Comparison of ENCODE assay signal across 14 cellular contexts in genomic region chr7:1431644-1432380, GRCh38. TPM values are rescaled to one million over a fixed set of nuclear protein-coding genes. Genes with fewer than 3 reads are reported as not detected.
DNase-seq lines count a peak whose midpoint lies in the region; ATAC-seq lines count a peak whose summit lies in the region.
"Had no signal": no experiment of that assay in that cellular context is flagged by ENCODE, and none has a peak within 500 bp of the region (broad histone marks: within the 10 kb centered on the region; RNA-seq: fewer than 3 reads in every experiment).

No MANE protein-coding gene starts in this region.

- peak overlapping the region; percentile 96 for H2AK5ac ChIP-seq in neuronal stem cell (ENCODE audit: low read depth, low read length)

- no peaks in the 10 kb centered on the region for H3K79me1 ChIP-seq in neuronal stem cell (ENCODE audit: low read depth, low read length)

- H3K4me1 Mint-ChIP-seq in activated CD8-positive, alpha-beta T cell treated with anti-CD3 and anti-CD28 coated beads, Interleukin-2, amount 10 ng/mL, durations not matched to agents 7 days and 5 days (ENCODE audit: low read depth), result peaks cover 4% of the 10 kb centered on the region
- peaks cover 2% of the 10 kb centered on the region for H3K4me1 Mint-ChIP-seq in activated T-cell treated with anti-CD3 and anti-CD28 coated beads, Interleukin-2, amount 50 U/mL, for 24 hours (ENCODE audit: low read depth)

- peak overlapping the region; percentile 82 for H3K14ac ChIP-seq in neuronal stem cell (ENCODE audit: low read length)

- no peak overlapping the region for H3K9ac ChIP-seq in neuronal stem cell (ENCODE audit: low read depth, low read length, poor library complexity)

- H3K27me3 ChIP-seq in neuronal stem cell (ENCODE audit: control insufficient read depth in 3 of 3, insufficient read depth in 3 of 3, low read depth in 1 of 3, low read length in 3 of 3), result peaks cover 0 to 35% (median 4%) of the 10 kb centered on the region in 3 experiments

- peak; percentile 17 for ATAC-seq in activated CD8-positive, alpha-beta T cell treated with anti-CD3 and anti-CD28 coated beads, Interleukin-2, amount 10 ng/mL, durations not matched to agents 7 days and 5 days

- no peaks in the 10 kb centered on the region for H3K36me3 ChIP-seq in neuronal stem cell (replicated peaks in 1 of 2; ENCODE audit: control insufficient read depth in 2 of 2, insufficient read depth in 2 of 2, low read length in 2 of 2)
- H3K36me3 ChIP-seq: WERI-Rb-1 had no signal

- H4K91ac ChIP-seq in neuronal stem cell (ENCODE audit: low read depth, low read length, poor library complexity), result no peak overlapping the region

- H3K27ac ChIP-seq in neuronal stem cell (replicated peaks; ENCODE audit: low read length), result no peak overlapping the region
- H3K27ac ChIP-seq: WERI-Rb-1 had no signal

- peak overlapping the region; percentile 53 for H2BK5ac ChIP-seq in neuronal stem cell (ENCODE audit: low read length)

- peaks cover 4% of the 10 kb centered on the region for H3K27me3 Mint-ChIP-seq in activated CD8-positive, alpha-beta T cell treated with anti-CD3 and anti-CD28 coated beads, Interleukin-2, amount 10 ng/mL, durations not matched to agents 7 days and 5 days (ENCODE audit: low read depth)
- H3K27me3 Mint-ChIP-seq in activated T-cell treated with anti-CD3 and anti-CD28 coated beads, Interleukin-2, amount 50 U/mL, for 24 hours, result peaks cover 9% of the 10 kb centered on the region
- H3K27me3 Mint-ChIP-seq: CD4-positive, CD25-positive, alpha-beta regulatory T cell had no signal

- H2BK120ac ChIP-seq in neuronal stem cell (ENCODE audit: low read depth, low read length), result no peak overlapping the region

- H3K18ac ChIP-seq in neuronal stem cell (ENCODE audit: low read length), result peak overlapping the region; percentile 80

- peak overlapping the region; percentile 85 for H2BK15ac ChIP-seq in neuronal stem cell (ENCODE audit: low read length)

- no peaks in the 10 kb centered on the region for H3K9me3 ChIP-seq in neuronal stem cell (replicated peaks in 1 of 2; ENCODE audit: control insufficient read depth in 2 of 2, insufficient read depth in 1 of 2, low read depth in 1 of 2, low read length in 2 of 2)

- H4K8ac ChIP-seq in neuronal stem cell (ENCODE audit: low read depth, low read length), result no peak overlapping the region

- no peak overlapping the region for H3K4me2 ChIP-seq in neuronal stem cell (ENCODE audit: insufficient read depth, low read length, poor library complexity, severe bottlenecking)

- no peak overlapping the region for H2AFZ ChIP-seq in neuronal stem cell (ENCODE audit: low read length)

- H3K27ac Mint-ChIP-seq in activated CD8-positive, alpha-beta T cell treated with anti-CD3 and anti-CD28 coated beads, Interleukin-2, amount 10 ng/mL, durations not matched to agents 7 days and 5 days, result no peak overlapping the region
- H3K27ac Mint-ChIP-seq in activated T-cell treated with anti-CD3 and anti-CD28 coated beads, Interleukin-2, amount 50 U/mL, for 24 hours, result no peak overlapping the region
- H3K27ac Mint-ChIP-seq: IgD-negative memory B cell; T-helper 1 cell treated with Interleukin-12 subunit alpha and Interleukin-12 subunit beta and Interleukin-4 antibody, amounts not matched to agents 30 μg/mL and 1 μg/mL, for 36 hours had no signal

- DNase-seq in NCI-H345 (lab: John Stamatoyannopoulos, UW) (peak; percentile 33), NCI-H345 treated with DMSO at 0.1 percent for 48 hours (lab: John Stamatoyannopoulos, UW; ENCODE audit: unreplicated experiment) (no peak), HPDE6-E6E7 (ENCODE audit: extremely low spot score) (peak; percentile 19), neuronal stem cell (ENCODE audit: low spot score) (no peak), NCI-H82 treated with DMSO at 0.1 percent for 48 hours (lab: John Stamatoyannopoulos, UW; ENCODE audit: unreplicated experiment) (no peak), NCI-H510A treated with DMSO at 0.1 percent for 48 hours (lab: John Stamatoyannopoulos, UW) (no peak)
- DNase-seq in activated CD8-positive, alpha-beta T cell treated with anti-CD3 and anti-CD28 coated beads, Interleukin-2, amount 10 ng/mL, durations not matched to agents 7 days and 5 days, result no peak
- DNase-seq in activated T-cell treated with anti-CD3 and anti-CD28 coated beads, Interleukin-2, amount 50 U/mL, for 24 hours, result no peak

- H3K4me3 ChIP-seq in neuronal stem cell (ENCODE audit: low read length in 2 of 2), result no peak overlapping the region

- H3K4me3 Mint-ChIP-seq in activated CD8-positive, alpha-beta T cell treated with anti-CD3 and anti-CD28 coated beads, Interleukin-2, amount 10 ng/mL, durations not matched to agents 7 days and 5 days, result no peak overlapping the region
- H3K4me3 Mint-ChIP-seq in activated T-cell treated with anti-CD3 and anti-CD28 coated beads, Interleukin-2, amount 50 U/mL, for 24 hours, result no peak overlapping the region
- H3K4me3 Mint-ChIP-seq: IgD-negative memory B cell; neural crest cell; T-helper 1 cell treated with Interleukin-12 subunit alpha and Interleukin-12 subunit beta and Interleukin-4 antibody, amounts not matched to agents 30 μg/mL and 1 μg/mL, for 36 hours; type B pancreatic cell had no signal

- CTCF ChIA-PET in activated CD8-positive, alpha-beta T cell treated with anti-CD3 and anti-CD28 coated beads, Interleukin-2, amount 10 ng/mL, durations not matched to agents 7 days and 5 days (lab: Charles Lee), result interaction anchor here (0.7 to 2.7 kb wide), 15 partner anchors 9 to 295 kb away, joined by 3 to 21 read pairs (median 5); no protein-coding TSS in a partner anchor

- WGBS in neuronal stem cell (ENCODE audit: extremely low coverage in 2 of 2, insufficient read length in 2 of 2, insufficient replicate concordance in 1 of 2), 2 donors, result no CpG with 5 or more reads among the region's 22 CpGs

- H3K36me3 Mint-ChIP-seq in activated CD8-positive, alpha-beta T cell treated with anti-CD3 and anti-CD28 coated beads, Interleukin-2, amount 10 ng/mL, durations not matched to agents 7 days and 5 days (ENCODE audit: low read depth), result no peaks in the 10 kb centered on the region
- H3K36me3 Mint-ChIP-seq in activated T-cell treated with anti-CD3 and anti-CD28 coated beads, Interleukin-2, amount 50 U/mL, for 24 hours (ENCODE audit: low read depth), result no peaks in the 10 kb centered on the region
- H3K36me3 Mint-ChIP-seq: CD4-positive, CD25-positive, alpha-beta regulatory T cell; IgD-negative memory B cell; type B pancreatic cell had no signal

- POLR2A ChIA-PET in activated CD8-positive, alpha-beta T cell treated with anti-CD3 and anti-CD28 coated beads, Interleukin-2, amount 10 ng/mL, durations not matched to agents 7 days and 5 days (lab: Charles Lee), result no interaction called here

- peak overlapping the region; percentile 41 for H2BK12ac ChIP-seq in neuronal stem cell (ENCODE audit: low read length)

- H3K9me3 Mint-ChIP-seq in activated CD8-positive, alpha-beta T cell treated with anti-CD3 and anti-CD28 coated beads, Interleukin-2, amount 10 ng/mL, durations not matched to agents 7 days and 5 days (ENCODE audit: insufficient read depth), result no peaks in the 10 kb centered on the region
- H3K9me3 Mint-ChIP-seq in activated T-cell treated with anti-CD3 and anti-CD28 coated beads, Interleukin-2, amount 50 U/mL, for 24 hours, result no peaks in the 10 kb centered on the region
- H3K9me3 Mint-ChIP-seq: CD4-positive, CD25-positive, alpha-beta regulatory T cell; IgD-negative memory B cell; neural crest cell; T-helper 1 cell treated with Interleukin-12 subunit alpha and Interleukin-12 subunit beta and Interleukin-4 antibody, amounts not matched to agents 30 μg/mL and 1 μg/mL, for 36 hours; type B pancreatic cell had no signal

- H3K4me1 ChIP-seq in neuronal stem cell (ENCODE audit: control insufficient read depth in 2 of 2, insufficient read depth in 1 of 2, low read depth in 1 of 2, low read length in 2 of 2), result peaks cover 0 to 5% of the 10 kb centered on the region in 2 donors

- H3K4ac ChIP-seq in neuronal stem cell (ENCODE audit: low read length), result no peak overlapping the region

- H3K23ac ChIP-seq in neuronal stem cell (ENCODE audit: low read depth, low read length, poor library complexity), result peak overlapping the region; percentile 97

RNA-seq across cellular contexts. Expression of gene MICALL2, which starts 27.5 kb away (rescaled TPM):
- 1 to 10 TPM; 1.9 to 2.2 TPM for total RNA-seq in activated CD8-positive, alpha-beta T cell treated with anti-CD3 and anti-CD28 coated beads, Interleukin-2, amount 10 ng/mL, durations not matched to agents 7 days and 5 days
- polyA plus RNA-seq in neuronal stem cell (2013, experiment 1 of 2), result 9.4 TPM
- 10.1 TPM for polyA plus RNA-seq in neuronal stem cell (2013, experiment 2 of 2)
- polyA plus RNA-seq: IgD-negative memory B cell had no signal

Comparison
In these comparisons a context has a peak if more than half of its experiments do, and no peak if none do; other contexts are left out.
1. DNase-seq: peak in NCI-H345 (single experiment) and HPDE6-E6E7 (single experiment); none in NCI-H345 treated with DMSO at 0.1 percent for 48 hours (single experiment), activated CD8-positive, alpha-beta T cell treated with anti-CD3 and anti-CD28 coated beads, Interleukin-2, amount 10 ng/mL, durations not matched to agents 7 days and 5 days (single experiment), neuronal stem cell (single experiment), activated T-cell treated with anti-CD3 and anti-CD28 coated beads, Interleukin-2, amount 50 U/mL, for 24 hours (single experiment), NCI-H82 treated with DMSO at 0.1 percent for 48 hours (single experiment) and NCI-H510A treated with DMSO at 0.1 percent for 48 hours (single experiment).